Comparison of ENCODE assay signal across 10 cellular contexts in the genomic region with DNA sequence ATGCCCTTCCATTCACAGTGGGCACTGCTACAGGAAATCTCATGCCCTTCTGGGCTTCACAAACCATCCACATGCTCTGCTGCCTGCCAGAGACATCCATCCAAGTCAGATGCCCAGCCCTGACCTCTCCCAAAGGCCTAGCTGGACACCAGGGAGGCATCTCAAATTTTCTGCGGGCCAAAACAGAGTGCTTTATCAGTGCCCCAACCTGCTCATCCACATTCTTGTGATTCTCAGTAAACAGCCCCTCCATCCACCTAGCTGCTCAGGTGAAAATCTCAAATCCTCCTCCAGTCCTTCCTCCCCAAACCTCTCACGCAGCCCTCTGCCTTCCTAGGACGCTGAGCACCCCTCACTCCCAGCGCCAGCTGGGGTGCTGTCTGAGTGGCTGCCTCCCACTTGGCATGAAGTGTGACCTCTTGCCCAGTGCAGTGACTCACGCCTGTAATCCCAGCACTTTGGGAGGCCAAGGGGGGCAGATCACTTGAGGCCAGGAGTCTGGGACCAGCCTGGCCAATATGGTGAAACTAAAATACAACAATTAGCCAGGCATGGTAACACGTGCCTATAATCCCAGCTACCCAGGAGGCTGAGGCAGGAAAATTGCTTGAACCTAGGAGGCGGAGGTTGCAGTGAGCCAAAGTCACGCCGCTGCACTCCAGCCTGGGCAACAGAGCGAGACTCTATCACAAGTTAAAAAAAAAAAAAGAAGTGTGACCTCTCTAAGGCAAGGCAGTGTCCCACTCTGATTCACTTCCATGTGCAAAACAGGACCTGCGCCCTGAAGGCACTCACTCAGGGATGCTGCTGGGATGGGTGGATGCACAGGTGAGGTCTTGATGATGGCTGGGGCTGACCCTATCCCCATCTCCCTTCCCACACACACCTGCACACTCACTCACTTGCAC. TPM values are rescaled to one million over a fixed set of nuclear protein-coding genes. Genes with fewer than 3 reads are reported as not detected.
DNase-seq lines count a peak whose midpoint lies in the region; ATAC-seq and TF ChIP-seq lines count a peak whose summit lies in the region.
"Had no signal": no experiment of that assay in that cellular context is flagged by ENCODE, and none has a peak within 500 bp of the region (broad histone marks: within the 10 kb centered on the region; RNA-seq: fewer than 3 reads in every experiment).

No MANE protein-coding gene starts in this region.

- no peak overlapping the region; the same call in 1 of the 2 replicates for H3K14ac ChIP-seq in IMR-90 (replicated peaks; ENCODE audit: low read depth, low read length)

- TF ChIP-seq RAD21 in IMR-90 (IDR thresholded peaks at IDR 0.05; ENCODE audit: low read length), result no peak

- no peak overlapping the region for H3K18ac ChIP-seq in IMR-90 (ENCODE audit: low read depth, low read length)

- peak overlapping the region; percentile 45 for H2BK120ac ChIP-seq in IMR-90 (ENCODE audit: low read depth, low read length)

- WGBS in IMR-90 (ENCODE audit: extremely low coverage in 2 of 2, insufficient read length in 1 of 2), 2 experiments, result 74% methylated on average over 5 of the region's 11 CpGs; no CpG with 5 or more reads in 1 of the 2 experiments
- 70 to 77% (median 75%) methylated on average over 11 of the region's 11 CpGs for WGBS in stomach, 5 donors

- H3K4me2 ChIP-seq in IMR-90 (ENCODE audit: low read depth, low read length) (no peak overlapping the region), neural progenitor cell (no peak overlapping the region)

- TF ChIP-seq POLR2A in IMR-90 (IDR thresholded peaks at IDR 0.05; ENCODE audit: low read depth, low read length) (no peak), stomach (IDR thresholded peaks at IDR 0.05) (no peak)

- in situ Hi-C loops in IMR-90 (cut with MboI; ENCODE audit: low sequenced_read_pairs), result no loop called here

- H3K79me2 ChIP-seq in neural progenitor cell (ENCODE audit: low read depth), result peaks cover 8% of the 10 kb centered on the region

- no peak overlapping the region for H3K23ac ChIP-seq in IMR-90 (ENCODE audit: low read depth, low read length)

- BruUV-seq in IMR-90 (replicated peaks; lab: Mats Ljungman, UMichigan), result no TSS peak

- TF ChIP-seq EP300 in stomach (IDR thresholded peaks at IDR 0.05), result no peak

- peak overlapping the region; percentile 50; the same call in 1 of the 2 replicates for H2BK20ac ChIP-seq in IMR-90 (ENCODE audit: low read depth, low read length)

- no peaks in the 10 kb centered on the region for H3K27me3 ChIP-seq in IMR-90 (ENCODE audit: control insufficient read depth, insufficient read depth, low read length)
- H3K27me3 ChIP-seq in neural progenitor cell, result peaks cover 18% of the 10 kb centered on the region
- H3K27me3 ChIP-seq in stomach, result peaks cover 0 to 8% (median 6%) of the 10 kb centered on the region in 3 donors

- no peak for ATAC-seq in IMR-90 (ENCODE audit: low read depth)
- no peak for ATAC-seq in effector memory CD8-positive, alpha-beta T cell (replicated peaks)
- ATAC-seq in GM19452 (IDR thresholded peaks at IDR 0.05; ENCODE audit: unreplicated experiment), result no peak
- no peak for ATAC-seq in HG03439 (IDR thresholded peaks at IDR 0.05; ENCODE audit: unreplicated experiment)

- no peaks in the 10 kb centered on the region for H3K27me3 Mint-ChIP-seq in effector memory CD8-positive, alpha-beta T cell
- H3K27me3 Mint-ChIP-seq in neural progenitor cell (ENCODE audit: insufficient read depth, low read depth), result peaks cover 16% of the 10 kb centered on the region

- CTCF ChIA-PET in IMR-90 (lab: Yijun Ruan, JAX), result no interaction called here

- TF ChIP-seq CTCF in IMR-90 (conservative IDR thresholded peaks at IDR 0.05; ENCODE audit: low read depth, low read length) (no peak), neural progenitor cell (IDR thresholded peaks at IDR 0.05) (no peak), stomach (IDR thresholded peaks at IDR 0.05) (no peak)

- H3K9me3 ChIP-seq in IMR-90 (ENCODE audit: control insufficient read depth, insufficient read depth, low read length) (no peaks in the 10 kb centered on the region), neural progenitor cell (ENCODE audit: low read depth) (no peaks in the 10 kb centered on the region), stomach (no peaks in the 10 kb centered on the region)

- no peak overlapping the region for H4K5ac ChIP-seq in IMR-90 (ENCODE audit: low read depth, low read length)

- H3K27ac ChIP-seq in IMR-90 (ENCODE audit: insufficient read depth, low read length), result no peak overlapping the region
- H3K27ac ChIP-seq in neural progenitor cell, result no peak overlapping the region
- H3K27ac ChIP-seq in stomach, result no peak overlapping the region

- H2AFZ ChIP-seq in IMR-90 (replicated peaks; ENCODE audit: low read length, poor library complexity) (peak overlapping the region; percentile 64), neural progenitor cell (replicated peaks) (peak overlapping the region; percentile 43)

- peak overlapping the region; percentile 54 for H3K4ac ChIP-seq in IMR-90 (ENCODE audit: low read depth, low read length)

- H4K20me1 ChIP-seq in IMR-90 (ENCODE audit: insufficient read depth, low read length) (peaks cover 20% of the 10 kb centered on the region), neural progenitor cell (ENCODE audit: low read depth) (peaks cover 16% of the 10 kb centered on the region)

- peaks cover 7% of the 10 kb centered on the region for H3K36me3 Mint-ChIP-seq in effector memory CD8-positive, alpha-beta T cell (ENCODE audit: insufficient read depth)
- H3K36me3 Mint-ChIP-seq in neural progenitor cell, result no peaks in the 10 kb centered on the region

- H3K4me3 ChIP-seq in IMR-90 (ENCODE audit: insufficient read depth, low read depth, low read length), result no peak overlapping the region
- no peak overlapping the region for H3K4me3 ChIP-seq in neural progenitor cell
- H3K4me3 ChIP-seq in stomach, result no peak overlapping the region

- H2AK5ac ChIP-seq in IMR-90 (ENCODE audit: low read depth, low read length), result peak overlapping the region; percentile 86

- H3K27ac Mint-ChIP-seq in effector memory CD8-positive, alpha-beta T cell, result no peak overlapping the region
- H3K27ac Mint-ChIP-seq in neural progenitor cell, result peak overlapping the region; percentile 95
- H3K27ac Mint-ChIP-seq: activated T-cell treated with anti-CD3 and anti-CD28 coated beads, Interleukin-2, amount 50 U/mL, for 24 hours had no signal

- H2BK15ac ChIP-seq in IMR-90 (ENCODE audit: low read depth, low read length), result peak overlapping the region; percentile 74; the same call in 1 of the 3 replicates

- peak overlapping the region; percentile 40 for H3K4me3 Mint-ChIP-seq in effector memory CD8-positive, alpha-beta T cell
- peak overlapping the region; percentile 85 for H3K4me3 Mint-ChIP-seq in neural progenitor cell

- H4K8ac ChIP-seq in IMR-90 (ENCODE audit: low read depth in 2 of 2, low read length in 2 of 2), result peak overlapping the region in 1 of 2 experiments; percentile 55; a peak in 1 of 4 replicates

- H2BK5ac ChIP-seq in IMR-90 (ENCODE audit: low read depth, low read length, poor library complexity, severe bottlenecking), result no peak overlapping the region

- dilution Hi-C loops in IMR-90 (cut with HindIII; ENCODE audit: low sequenced_read_pairs, unreplicated experiment), result no loop called here

- POLR2A ChIA-PET in IMR-90 (lab: Charles Lee; ENCODE audit: unreplicated experiment), result interaction anchor here (0.7 kb wide), 1 partner anchor 319 kb away, joined by 4 read pairs; no protein-coding TSS in a partner anchor

- peaks cover 6% of the 10 kb centered on the region for H3K9me1 ChIP-seq in IMR-90 (ENCODE audit: insufficient read depth, low read length)

- peaks cover 0 to 20% of the 10 kb centered on the region in 2 experiments; a peak in 2 of 4 replicates for H3K79me1 ChIP-seq in IMR-90 (ENCODE audit: low read depth in 1 of 2, low read length in 2 of 2)

- peak; percentile 35 for DNase-seq in EH (ENCODE audit: low read depth)
- no peak for DNase-seq in IMR-90
- no peak for DNase-seq in effector memory CD8-positive, alpha-beta T cell
- DNase-seq in neural progenitor cell (ENCODE audit: low spot score), result no peak
- DNase-seq in NCI-H1417 (lab: John Stamatoyannopoulos, UW), result no peak
- DNase-seq in stomach, result no peak
- DNase-seq: activated T-cell treated with anti-CD3 and anti-CD28 coated beads, Interleukin-2, amount 50 U/mL, for 24 hours; hypothalamus had no signal

- intact Hi-C loops in IMR-90 (cut with micrococcal nuclease) (no loop called here), stomach (cut with DNase I; ENCODE audit: low total_unique reads) (no loop called here)

- H3K56ac ChIP-seq in IMR-90 (ENCODE audit: extremely low read depth, insufficient read depth, low read length), result no peak overlapping the region

- no peaks in the 10 kb centered on the region for H3K9me3 Mint-ChIP-seq in effector memory CD8-positive, alpha-beta T cell
- H3K9me3 Mint-ChIP-seq in neural progenitor cell, result no peaks in the 10 kb centered on the region
- H3K9me3 Mint-ChIP-seq: activated T-cell treated with anti-CD3 and anti-CD28 coated beads, Interleukin-2, amount 50 U/mL, for 24 hours had no signal

- peak overlapping the region; percentile 70 for H2AK9ac ChIP-seq in IMR-90 (replicated peaks; ENCODE audit: low read depth, low read length, poor library complexity)

- no peaks in the 10 kb centered on the region for H3K36me3 ChIP-seq in IMR-90 (ENCODE audit: control insufficient read depth, insufficient read depth, low read length)
- H3K36me3 ChIP-seq in neural progenitor cell, result no peaks in the 10 kb centered on the region
- no peaks in the 10 kb centered on the region for H3K36me3 ChIP-seq in stomach

- H3K4me1 ChIP-seq in IMR-90 (ENCODE audit: control insufficient read depth, insufficient read depth, low read length) (peaks cover 10% of the 10 kb centered on the region), neural progenitor cell (peaks cover 7% of the 10 kb centered on the region), stomach (peaks cover 12 to 29% (median 19%) of the 10 kb centered on the region in 4 donors)

- no peak overlapping the region for H3K9ac ChIP-seq in IMR-90 (ENCODE audit: low read depth, low read length)
- H3K9ac ChIP-seq in neural progenitor cell, result no peak overlapping the region

- no peak overlapping the region; the same call in 1 of the 2 replicates for H4K91ac ChIP-seq in IMR-90 (ENCODE audit: insufficient read depth, low read depth, low read length)

- H3F3A ChIP-seq in neural progenitor cell (ENCODE audit: low read depth), result peaks cover 23% of the 10 kb centered on the region

- peaks cover 13 to 16% of the 10 kb centered on the region in 2 donors for H3K4me1 Mint-ChIP-seq in effector memory CD8-positive, alpha-beta T cell (ENCODE audit: low read depth in 2 of 2)
- H3K4me1 Mint-ChIP-seq in neural progenitor cell, result peaks cover 29% of the 10 kb centered on the region

TF ChIP-seq in IMR-90, 13 proteins besides CTCF, POLR2A, EP300 and RAD21 (continues in another document):
- TF ChIP-seq MAZ (IDR thresholded peaks at IDR 0.05; ENCODE audit: borderline replicate concordance, low read depth, low read length), result no peak
- TF ChIP-seq NFE2L2 (IDR thresholded peaks at IDR 0.05; ENCODE audit: low read depth, low read length), result no peak

RNA-seq across cellular contexts. Expression of a gene that starts 1.7 kb away (rescaled TPM):
- total RNA-seq in IMR-90 (2012; rRNA removed) (48.2 and 60.3 TPM in 2 replicates), neural progenitor cell (ENCODE audit: low replicate concordance) (6.7 and 8.2 TPM in 2 replicates), stomach (10 to 100 TPM in 4 of 5 donors, 1 to 10 TPM in 1; 7.6 to 88.9 (median 22.2) TPM)
- polyA plus RNA-seq in IMR-90 (2012; rRNA removed) (73.1 and 80.9 TPM in 2 replicates), stomach (1 to 10 TPM; 4.1 to 5.4 (median 5.3) TPM)
- 67.3 and 67.7 TPM in 2 replicates for polyA plus RNA-seq in IMR-90 (2012; cell fraction: cytosol; rRNA removed)
- 116 and 173 TPM in 2 replicates for polyA plus RNA-seq in IMR-90 (2012; cell fraction: nucleus; rRNA removed; ENCODE audit: low replicate concordance)
